Comparison of ENCODE assay signal across 8 cellular contexts in the genomic region with DNA sequence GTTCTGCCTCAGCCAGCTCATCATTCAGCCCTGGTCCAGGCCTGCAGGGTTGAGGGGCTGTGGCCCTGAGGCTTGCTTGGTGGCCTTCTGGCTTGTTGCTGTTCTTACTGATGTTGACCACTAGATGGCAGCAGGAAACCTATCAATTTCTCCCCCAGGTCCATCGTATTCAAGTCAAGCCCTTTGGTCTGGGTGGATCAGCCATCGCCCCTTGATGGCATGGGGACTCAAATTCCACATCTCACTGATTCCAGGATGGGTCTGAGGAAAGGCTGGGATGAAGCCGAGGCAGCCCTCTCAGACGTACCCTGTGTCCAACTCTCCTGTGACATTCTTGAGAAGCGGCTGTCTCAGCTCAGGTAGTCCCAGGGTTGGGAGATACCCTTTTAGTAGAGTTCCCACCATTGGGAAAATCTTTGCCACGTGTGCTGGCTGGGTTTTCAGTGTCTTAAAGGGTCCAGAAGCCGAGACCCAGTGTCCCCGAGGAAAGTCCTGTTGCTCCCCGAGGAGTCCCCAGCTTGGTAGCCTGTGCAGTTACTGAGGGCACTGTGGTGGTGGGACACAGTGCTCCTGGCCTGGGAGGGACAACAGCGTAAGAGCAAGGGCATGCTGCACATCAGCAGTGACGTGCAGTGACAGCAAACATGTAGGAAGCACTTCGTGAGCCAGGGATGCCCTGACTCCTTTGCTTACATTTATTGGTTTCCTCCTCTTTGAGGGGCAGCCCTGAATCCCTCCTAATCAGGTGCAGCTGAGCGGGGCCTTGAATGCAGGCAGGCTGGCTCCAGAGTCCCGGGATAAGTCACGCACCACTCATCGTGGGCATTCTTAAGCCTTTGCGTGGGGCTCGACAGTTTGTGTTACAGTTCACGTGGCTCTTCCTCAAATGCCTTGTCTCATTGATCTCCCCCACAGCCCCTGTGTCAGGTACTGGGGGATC. TPM values are rescaled to one million over a fixed set of nuclear protein-coding genes. Genes with fewer than 3 reads are reported as not detected.
DNase-seq lines count a peak whose midpoint lies in the region; ATAC-seq and TF ChIP-seq lines count a peak whose summit lies in the region.

No MANE protein-coding gene starts in this region.

- intact Hi-C loops in CD8-positive, alpha-beta T cell (cut with DNase I, micrococcal nuclease) = loop anchor here (1.0 to 10.0 kb wide), 5 partner anchors 62 to 669 kb away; no protein-coding TSS in a partner anchor
- intact Hi-C loops in aorta (cut with DNase I) = loop anchor here (1.0 to 5.0 kb wide), 4 partner anchors 63 to 140 kb away; no protein-coding TSS in a partner anchor

- H3K4me1 ChIP-seq in CD8-positive, alpha-beta T cell (ENCODE audit: insufficient read depth, low read length) = no peaks in the 10 kb centered on the region
- no peaks in the 10 kb centered on the region for H3K4me1 ChIP-seq in aorta (ENCODE audit: control insufficient read depth in 1 of 2, insufficient read depth in 2 of 2, low read length in 2 of 2)

- H3K27ac Mint-ChIP-seq in CD8-positive, alpha-beta T cell = no peak overlapping the region
- peak overlapping the region in 1 of 10 donors; percentile 80 for H3K27ac Mint-ChIP-seq in naive thymus-derived CD8-positive, alpha-beta T cell

- 71 to 72% methylated on average over 19 of the region's 19 CpGs for WGBS in aorta, 2 donors

- DNase-seq in CD8-positive, alpha-beta T cell = peak in 5 of 7 experiments; percentile 3 to 64 (median 25)
- DNase-seq in HEK293T (ENCODE audit: extremely low spot score) (peak; percentile 88), NCI-H748 (lab: John Stamatoyannopoulos, UW; ENCODE audit: unreplicated experiment) (peak; percentile 62), fibroblast of gingiva (ENCODE audit: low read depth) (peak; percentile 63), aorta (peak; percentile 43 to 44)
- peak; percentile 66 for DNase-seq in activated CD8-positive, alpha-beta memory T cell treated with anti-CD3 and anti-CD28 coated beads, Interleukin-2, amount 50 U/mL, for 48 hours
- peak in 7 of 10 donors; percentile 11 to 61 (median 38) for DNase-seq in naive thymus-derived CD8-positive, alpha-beta T cell

- POLR2A ChIA-PET in CD8-positive, alpha-beta T cell (lab: Charles Lee) = no interaction called here
- POLR2A ChIA-PET in HEK293T (lab: Yijun Ruan, JAX) = interaction anchor here (0.6 kb wide), 1 partner anchor 66 kb away, joined by 3 read pairs; no protein-coding TSS in a partner anchor
- POLR2A ChIA-PET in naive thymus-derived CD8-positive, alpha-beta T cell (lab: Charles Lee) = interaction anchor here (1.4 kb wide), 1 partner anchor 140 kb away, joined by 3 read pairs; no protein-coding TSS in a partner anchor

- peaks cover 50% of the 10 kb centered on the region for H3K27me3 Mint-ChIP-seq in CD8-positive, alpha-beta T cell (ENCODE audit: low read depth)
- H3K27me3 Mint-ChIP-seq in naive thymus-derived CD8-positive, alpha-beta T cell = peaks cover 20 to 83% (median 54%) of the 10 kb centered on the region in 5 donors

- no peak overlapping the region for H3K4me3 Mint-ChIP-seq in CD8-positive, alpha-beta T cell
- no peak overlapping the region for H3K4me3 Mint-ChIP-seq in naive thymus-derived CD8-positive, alpha-beta T cell

- peak; percentile 49 for ATAC-seq in CD8-positive, alpha-beta T cell
- ATAC-seq in naive thymus-derived CD8-positive, alpha-beta T cell = peak; percentile 53 to 63
- peak; percentile 79 for ATAC-seq in aorta (ENCODE audit: low FRiP score)
- ATAC-seq in HG02571 (IDR thresholded peaks at IDR 0.05; ENCODE audit: unreplicated experiment) = no peak

- H3K36me3 ChIP-seq in CD8-positive, alpha-beta T cell (ENCODE audit: insufficient read depth, low read length) = no peaks in the 10 kb centered on the region
- H3K36me3 ChIP-seq in aorta (ENCODE audit: control insufficient read depth in 1 of 2, insufficient read depth in 2 of 2, low read length in 1 of 2) = no peaks in the 10 kb centered on the region

- no peak overlapping the region for H3K27ac ChIP-seq in CD8-positive, alpha-beta T cell (ENCODE audit: low read depth, low read length)
- no peak overlapping the region for H3K27ac ChIP-seq in aorta (ENCODE audit: low read depth in 1 of 2, low read length in 2 of 2)

- no peaks in the 10 kb centered on the region for H3K36me3 Mint-ChIP-seq in CD8-positive, alpha-beta T cell
- H3K36me3 Mint-ChIP-seq in naive thymus-derived CD8-positive, alpha-beta T cell = no peaks in the 10 kb centered on the region

- H3K9me3 ChIP-seq in CD8-positive, alpha-beta T cell (ENCODE audit: low read length) = no peaks in the 10 kb centered on the region
- no peaks in the 10 kb centered on the region for H3K9me3 ChIP-seq in aorta (ENCODE audit: control insufficient read depth, low read length)

- peak; percentile 78 for TF ChIP-seq CTCF in CD8-positive, alpha-beta T cell (IDR thresholded peaks at IDR 0.05)

- H3K27me3 ChIP-seq in CD8-positive, alpha-beta T cell (ENCODE audit: insufficient read depth, low read length) = peaks cover 5% of the 10 kb centered on the region
- H3K27me3 ChIP-seq in aorta (ENCODE audit: control insufficient read depth in 1 of 2, insufficient read depth in 2 of 2, low read length in 1 of 2) = no peaks in the 10 kb centered on the region

- CTCF ChIA-PET in CD8-positive, alpha-beta T cell (lab: Charles Lee) = interaction anchor here (0.9 to 5.3 kb wide), 18 partner anchors 8 to 143 kb away, joined by 3 to 37 read pairs (median 4); no protein-coding TSS in a partner anchor
- CTCF ChIA-PET in HEK293T (lab: Yijun Ruan, JAX) = interaction anchor here (0.6 to 8.6 kb wide), 6 partner anchors 16 to 143 kb away, joined by 3 to 66 read pairs (median 4); no protein-coding TSS in a partner anchor

- peaks cover 3% of the 10 kb centered on the region for H3K4me1 Mint-ChIP-seq in CD8-positive, alpha-beta T cell (ENCODE audit: low read depth)
- peaks cover 2 to 6% (median 3%) of the 10 kb centered on the region in 4 donors for H3K4me1 Mint-ChIP-seq in naive thymus-derived CD8-positive, alpha-beta T cell

- H3K9me3 Mint-ChIP-seq in CD8-positive, alpha-beta T cell = no peaks in the 10 kb centered on the region
- peaks cover 0 to 1% (median 0%) of the 10 kb centered on the region in 9 donors for H3K9me3 Mint-ChIP-seq in naive thymus-derived CD8-positive, alpha-beta T cell

- H3K4me3 ChIP-seq in CD8-positive, alpha-beta T cell (ENCODE audit: low read depth, low read length) = no peak overlapping the region
- H3K4me3 ChIP-seq in aorta (ENCODE audit: low read length in 2 of 2) = no peak overlapping the region

TF ChIP-seq in HEK293T, 16 proteins besides CTCF, POLR2A, EP300 and RAD21:
- TF ChIP-seq FOXK2 (IDR thresholded peaks at IDR 0.05) = no peak
- no peak for TF ChIP-seq HDGF (IDR thresholded peaks at IDR 0.05; ENCODE audit: borderline replicate concordance)
- no peak for TF ChIP-seq L3MBTL2 (conservative IDR thresholded peaks at IDR 0.05)
- TF ChIP-seq TARDBP (IDR thresholded peaks at IDR 0.05) = no peak
- TF ChIP-seq FOXM1 (IDR thresholded peaks at IDR 0.05; ENCODE audit: borderline replicate concordance) = no peak
- no peak for TF ChIP-seq LEF1 (IDR thresholded peaks at IDR 0.05; ENCODE audit: borderline replicate concordance)
- TF ChIP-seq, protein P1, sequence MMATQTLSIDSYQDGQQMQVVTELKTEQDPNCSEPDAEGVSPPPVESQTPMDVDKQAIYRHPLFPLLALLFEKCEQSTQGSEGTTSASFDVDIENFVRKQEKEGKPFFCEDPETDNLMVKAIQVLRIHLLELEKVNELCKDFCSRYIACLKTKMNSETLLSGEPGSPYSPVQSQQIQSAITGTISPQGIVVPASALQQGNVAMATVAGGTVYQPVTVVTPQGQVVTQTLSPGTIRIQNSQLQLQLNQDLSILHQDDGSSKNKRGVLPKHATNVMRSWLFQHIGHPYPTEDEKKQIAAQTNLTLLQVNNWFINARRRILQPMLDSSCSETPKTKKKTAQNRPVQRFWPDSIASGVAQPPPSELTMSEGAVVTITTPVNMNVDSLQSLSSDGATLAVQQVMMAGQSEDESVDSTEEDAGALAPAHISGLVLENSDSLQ (IDR thresholded peaks at IDR 0.05) = no peak

RNA-seq across cellular contexts. Expression of gene TSPAN9, which starts 58.6 kb away (rescaled TPM):
- total RNA-seq in CD8-positive, alpha-beta T cell = under 1 TPM; 0.14 to 0.44 TPM
- 1 to 10 TPM in 1 of 2 experiments, under 1 TPM in 1; 0.65 to 1.2 TPM for total RNA-seq in naive thymus-derived CD8-positive, alpha-beta T cell
- polyA plus RNA-seq in naive thymus-derived CD8-positive, alpha-beta T cell = not detected
- 10 to 100 TPM; 43.5 to 50.6 TPM for total RNA-seq in aorta
- polyA plus RNA-seq in aorta = 10 to 100 TPM in 1 of 2 donors, 1 to 10 TPM in 1; 7.1 to 27.4 TPM

Comparison
In these comparisons a context has a peak if more than half of its experiments do, and no peak if none do; other contexts are left out.
1. DNase-seq: peak in every context shown above with its lines; median percentile 88 in HEK293T; 66 in activated CD8-positive, alpha-beta memory T cell treated with anti-CD3 and anti-CD28 coated beads, Interleukin-2, amount 50 U/mL, for 48 hours; 63 in fibroblast of gingiva; 62 in NCI-H748; 44 in aorta; 38 in naive thymus-derived CD8-positive, alpha-beta T cell; 25 in CD8-positive, alpha-beta T cell.
2. RNA of gene TSPAN9, which starts 58.6 kb away (total RNA-seq): 43.5 to 50.6 TPM in aorta; 0.65 to 1.2 TPM in naive thymus-derived CD8-positive, alpha-beta T cell and 0.14 to 0.44 TPM in CD8-positive, alpha-beta T cell; every median in the first group is over 10 times any median in the second.